8 cellular contexts compared by ENCODE assay signal in the genomic region with DNA sequence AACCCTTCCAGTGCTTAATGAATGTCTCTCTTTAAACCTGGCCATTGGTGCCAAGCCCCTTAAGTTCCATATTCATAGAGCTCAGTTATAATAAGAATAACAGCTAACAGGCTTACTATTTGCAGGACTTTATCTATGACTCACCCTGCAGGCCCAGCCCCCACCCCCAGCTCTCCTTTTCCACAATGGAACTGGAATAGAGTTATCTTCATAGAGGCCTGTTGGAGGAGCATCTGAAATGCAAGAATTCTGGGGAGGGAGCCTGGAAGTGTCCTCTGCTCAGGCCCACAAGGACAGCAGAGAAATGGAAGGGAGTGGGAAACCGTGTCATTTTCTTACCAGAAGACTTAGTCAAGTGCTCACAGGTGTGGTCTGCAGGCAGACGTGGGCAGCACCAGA. TPM values are rescaled to one million over a fixed set of nuclear protein-coding genes. Genes with fewer than 3 reads are reported as not detected.
DNase-seq lines count a peak whose midpoint lies in the region; ATAC-seq, FAIRE-seq and TF ChIP-seq lines count a peak whose summit lies in the region.

No MANE protein-coding gene starts in this region.

- 0 out of 22 replicates have a peak, but pooled peaks cover 0 to 3% (median 0%) of the 10 kb centered on the region in 11 experiments for H3K27me3 ChIP-seq in BLaER1 treated with 17β-estradiol and CSF1 and Interleukin-3, amounts not matched to agents 10 nM and 100 nM
- H3K27me3 ChIP-seq in brain microvascular endothelial cell (replicated peaks) (peaks cover 14% of the 10 kb centered on the region), HepG2 (ENCODE audit: control insufficient read depth in 1 of 2, insufficient read depth in 2 of 2, low read length in 2 of 2) (peaks cover 4 to 39% of the 10 kb centered on the region in 2 experiments; a peak in 3 of 5 replicates)

- H3K79me2 ChIP-seq in HepG2 (ENCODE audit: insufficient read depth, low read length): no peaks in the 10 kb centered on the region

- H4K20me1 ChIP-seq in BLaER1 treated with 17β-estradiol and CSF1 and Interleukin-3, amounts not matched to agents 10 nM and 100 nM: peaks cover 0 to 20% (median 4%) of the 10 kb centered on the region in 11 experiments; a peak in 9 of 22 replicates
- H4K20me1 ChIP-seq in HepG2 (ENCODE audit: insufficient read depth, low read length): no peaks in the 10 kb centered on the region

- CTCF ChIA-PET in HepG2 (lab: Yijun Ruan, JAX; ENCODE audit: low intra/inter-chr PET ratio, low total read pairs): no interaction called here

- H2AFZ ChIP-seq in HepG2 (ENCODE audit: low read length): no peak overlapping the region

- TF ChIP-seq CTCF in brain microvascular endothelial cell (IDR thresholded peaks at IDR 0.05; ENCODE audit: low read depth, low read length, missing control alignments) (no peak), HepG2 (CRISPR knock-in tag; IDR thresholded peaks at IDR 0.05) (no peak)

- no TSS peak for BruUV-seq in HepG2 (replicated peaks; lab: Mats Ljungman, UMichigan)

- peak overlapping the region in 5 of 11 experiments; percentile 14 to 55 (median 48); a peak in 8 of 22 replicates for H3K27ac ChIP-seq in BLaER1 treated with 17β-estradiol and CSF1 and Interleukin-3, amounts not matched to agents 10 nM and 100 nM
- H3K27ac ChIP-seq in brain microvascular endothelial cell (peak overlapping the region; percentile 61), HepG2 (ENCODE audit: extremely low read length, insufficient read depth, low read length) (no peak overlapping the region)

- WGBS in HepG2 (ENCODE audit: low lambda C conversion rate): 12% methylated on average over 2 of the region's 2 CpGs

- peak overlapping the region in 6 of 10 experiments; percentile 23 to 40 (median 32); a peak in 9 of 20 replicates for H3K4me3 ChIP-seq in BLaER1 treated with 17β-estradiol and CSF1 and Interleukin-3, amounts not matched to agents 10 nM and 100 nM
- no peak overlapping the region for H3K4me3 ChIP-seq in brain microvascular endothelial cell (ENCODE audit: low read depth, low read length)
- H3K4me3 ChIP-seq in HepG2 (replicated peaks in 1 of 3; ENCODE audit: insufficient read depth in 1 of 3, low read depth in 2 of 3, low read length in 3 of 3): no peak overlapping the region

- no peaks in the 10 kb centered on the region for H3K9me3 ChIP-seq in BLaER1 treated with 17β-estradiol and CSF1 and Interleukin-3, amounts not matched to agents 10 nM and 100 nM (replicated peaks in 1 of 11)
- H3K9me3 ChIP-seq in HepG2 (ENCODE audit: low read length): no peaks in the 10 kb centered on the region

- H3K36me3 ChIP-seq in BLaER1 treated with 17β-estradiol and CSF1 and Interleukin-3, amounts not matched to agents 10 nM and 100 nM: no peaks in the 10 kb centered on the region
- no peaks in the 10 kb centered on the region for H3K36me3 ChIP-seq in brain microvascular endothelial cell (replicated peaks)
- no peaks in the 10 kb centered on the region for H3K36me3 ChIP-seq in HepG2 (replicated peaks in 1 of 2; ENCODE audit: control insufficient read depth in 1 of 2, insufficient read depth in 2 of 2, low read length in 2 of 2)

- no peak for ATAC-seq in HepG2
- ATAC-seq in HG03196 (IDR thresholded peaks at IDR 0.05; ENCODE audit: unreplicated experiment): no peak

- no peak for TF ChIP-seq RAD21 in HepG2 (CRISPR knock-in tag; IDR thresholded peaks at IDR 0.05)

- POLR2A ChIA-PET in HepG2 (lab: Yijun Ruan, JAX): no interaction called here

- peak; percentile 54 for DNase-seq in HTR-8/SVneo (ENCODE audit: insufficient read length, low spot score)
- DNase-seq in brain microvascular endothelial cell: peak; percentile 84
- DNase-seq in HepG2 (ENCODE audit: low spot score): no peak
- DNase-seq in NCI-H748 (lab: John Stamatoyannopoulos, UW; ENCODE audit: unreplicated experiment): no peak
- no peak for DNase-seq in H54 (ENCODE audit: insufficient read length, low spot score)
- DNase-seq in T1000 (lab: John Stamatoyannopoulos, UW): no peak

- H3K9ac ChIP-seq in BLaER1 treated with 17β-estradiol and CSF1 and Interleukin-3, amounts not matched to agents 10 nM and 100 nM: peak overlapping the region in 7 of 11 experiments; percentile 8 to 56 (median 20); a peak in 12 of 22 replicates
- no peak overlapping the region for H3K9ac ChIP-seq in HepG2 (ENCODE audit: insufficient read depth, low read depth, low read length)

- FAIRE-seq in HTR-8/SVneo (lab: Jason Lieb, UNC) (no peak), HepG2 (lab: Jason Lieb, UNC) (no peak), H54 (lab: Jason Lieb, UNC) (no peak)

- peaks cover 34 to 75% (median 64%) of the 10 kb centered on the region in 10 experiments for H3K4me1 ChIP-seq in BLaER1 treated with 17β-estradiol and CSF1 and Interleukin-3, amounts not matched to agents 10 nM and 100 nM
- H3K4me1 ChIP-seq in HepG2 (ENCODE audit: insufficient read depth, low read length): peaks cover 24% of the 10 kb centered on the region

- H3K4me2 ChIP-seq in BLaER1 treated with 17β-estradiol and CSF1 and Interleukin-3, amounts not matched to agents 10 nM and 100 nM: peak overlapping the region; percentile 69 to 95 (median 92)
- no peak overlapping the region for H3K4me2 ChIP-seq in HepG2 (ENCODE audit: low read depth, low read length)

- no peak for TF ChIP-seq POLR2A in HepG2 (IDR thresholded peaks at IDR 0.05; ENCODE audit: insufficient read depth in 1 of 2, low read depth in 2 of 2, low read length in 2 of 2)
- no peak for TF ChIP-seq POLR2A in H54 (IDR thresholded peaks at IDR 0.05; ENCODE audit: low read depth, low read length)

- TF ChIP-seq EP300 in HepG2 (IDR thresholded peaks at IDR 0.05; ENCODE audit: low read depth in 2 of 2, low read length in 2 of 2): no peak
- no peak for TF ChIP-seq EP300 in HepG2 (CRISPR knock-in tag; IDR thresholded peaks at IDR 0.05; ENCODE audit: borderline replicate concordance)

- intact Hi-C loops in HepG2 (cut with micrococcal nuclease; ENCODE audit: unreplicated experiment): no loop called here

- in situ Hi-C loops in brain microvascular endothelial cell (cut with HindIII; ENCODE audit: low pct_ligation_motif_present, low sequenced_read_pairs): no loop called here
- in situ Hi-C loops in HepG2 (cut with HindIII; ENCODE audit: extremely low pct_ligation_motif_present, low pct_unique_long_range_greater_than_20kb): no loop called here

TF ChIP-seq in HepG2, 621 proteins besides CTCF, POLR2A, EP300 and RAD21:
- TF ChIP-seq ZNF556 (CRISPR knock-in tag; IDR thresholded peaks at IDR 0.05; ENCODE audit: borderline replicate concordance): no peak
- no peak for TF ChIP-seq ZC3H4 (CRISPR knock-in tag; IDR thresholded peaks at IDR 0.05; ENCODE audit: borderline replicate concordance)
- TF ChIP-seq REXO4 (CRISPR knock-in tag; IDR thresholded peaks at IDR 0.05; ENCODE audit: borderline replicate concordance): no peak
- no peak for TF ChIP-seq POGZ (CRISPR knock-in tag; IDR thresholded peaks at IDR 0.05)
- TF ChIP-seq ZBTB21 (CRISPR knock-in tag; IDR thresholded peaks at IDR 0.05): no peak
- 0 out of 2 replicates have a peak, but pooled peaks have one; percentile 11 for TF ChIP-seq FOSL2 (CRISPR knock-in tag; IDR thresholded peaks at IDR 0.05)
- TF ChIP-seq ZNF878 (CRISPR knock-in tag; IDR thresholded peaks at IDR 0.05): no peak
TF ChIP-seq in HepG2: peak in this region for 1.

RNA-seq across cellular contexts. Expression of a gene that starts 52.8 kb away (rescaled TPM):
- not detected in 2 replicates for total RNA-seq in HepG2 (2016; rRNA removed; fragmentation: Illumina TruSeq; extraction: Trizol)
- total RNA-seq in HepG2 (2016; cell fraction: cytosol; rRNA removed; fragmentation: Illumina TruSeq; extraction: Trizol; ENCODE audit: low read depth): not detected in 2 replicates
- not detected in 2 replicates for total RNA-seq in HepG2 (2016; cell fraction: insoluble cytoplasmic fraction; rRNA removed; fragmentation: Illumina TruSeq; extraction: Trizol)
- not detected in 2 replicates for total RNA-seq in HepG2 (2016; cell fraction: membrane; rRNA removed; fragmentation: Illumina TruSeq; extraction: Trizol)
- total RNA-seq in HepG2 (2016; cell fraction: nucleus; rRNA removed; fragmentation: Illumina TruSeq; extraction: Trizol): not detected in 2 replicates
- polyA plus RNA-seq in HepG2 (2011; rRNA removed): 0.04 TPM in 1 of 2 replicates, not detected in the other
- not detected in 2 replicates for polyA plus RNA-seq in HepG2 (2011; cell fraction: cytosol; rRNA removed)
- 0.03 TPM in 2 replicates for polyA plus RNA-seq in HepG2 (2011; cell fraction: nucleus; rRNA removed)
- not detected in 2 replicates for polyA plus RNA-seq in HepG2 (2012)
- not detected in 2 replicates for polyA plus RNA-seq in HepG2 (2016; cell fraction: cytosol; fragmentation: Illumina TruSeq; extraction: Trizol; ENCODE audit: low read depth)
- not detected in 2 replicates for polyA plus RNA-seq in HepG2 (2016; cell fraction: insoluble cytoplasmic fraction; fragmentation: Illumina TruSeq; extraction: Trizol; ENCODE audit: low read depth)
- not detected in 2 replicates for polyA plus RNA-seq in HepG2 (2016; cell fraction: membrane; fragmentation: Illumina TruSeq; extraction: Trizol; ENCODE audit: low read depth)
- not detected in 2 replicates for polyA plus RNA-seq in HepG2 (2016; cell fraction: nucleus; fragmentation: Illumina TruSeq; extraction: Trizol; ENCODE audit: insufficient read depth, low read depth)
- polyA minus RNA-seq in HepG2 (2011; rRNA and poly(A)+ RNA removed; ENCODE audit: low replicate concordance): not detected in 2 replicates
- polyA minus RNA-seq in HepG2 (2011; cell fraction: cytosol; rRNA and poly(A)+ RNA removed): not detected in 2 replicates
- not detected in 2 replicates for polyA minus RNA-seq in HepG2 (2011; cell fraction: nucleus; rRNA and poly(A)+ RNA removed)

Comparison
In these comparisons a context has a peak if more than half of its experiments do, and no peak if none do; other contexts are left out.
1. H3K4me3 ChIP-seq: peak in BLaER1 treated with 17β-estradiol and CSF1 and Interleukin-3, amounts not matched to agents 10 nM and 100 nM (6 of 10); none in brain microvascular endothelial cell (single experiment) and HepG2 (0 of 3).
2. DNase-seq: peak in HTR-8/SVneo (single experiment) and brain microvascular endothelial cell (single experiment); none in HepG2 (single experiment), NCI-H748 (single experiment), H54 (single experiment) and T1000 (single experiment).